ENCODE assay signal across 8 cellular contexts in the genomic region with DNA sequence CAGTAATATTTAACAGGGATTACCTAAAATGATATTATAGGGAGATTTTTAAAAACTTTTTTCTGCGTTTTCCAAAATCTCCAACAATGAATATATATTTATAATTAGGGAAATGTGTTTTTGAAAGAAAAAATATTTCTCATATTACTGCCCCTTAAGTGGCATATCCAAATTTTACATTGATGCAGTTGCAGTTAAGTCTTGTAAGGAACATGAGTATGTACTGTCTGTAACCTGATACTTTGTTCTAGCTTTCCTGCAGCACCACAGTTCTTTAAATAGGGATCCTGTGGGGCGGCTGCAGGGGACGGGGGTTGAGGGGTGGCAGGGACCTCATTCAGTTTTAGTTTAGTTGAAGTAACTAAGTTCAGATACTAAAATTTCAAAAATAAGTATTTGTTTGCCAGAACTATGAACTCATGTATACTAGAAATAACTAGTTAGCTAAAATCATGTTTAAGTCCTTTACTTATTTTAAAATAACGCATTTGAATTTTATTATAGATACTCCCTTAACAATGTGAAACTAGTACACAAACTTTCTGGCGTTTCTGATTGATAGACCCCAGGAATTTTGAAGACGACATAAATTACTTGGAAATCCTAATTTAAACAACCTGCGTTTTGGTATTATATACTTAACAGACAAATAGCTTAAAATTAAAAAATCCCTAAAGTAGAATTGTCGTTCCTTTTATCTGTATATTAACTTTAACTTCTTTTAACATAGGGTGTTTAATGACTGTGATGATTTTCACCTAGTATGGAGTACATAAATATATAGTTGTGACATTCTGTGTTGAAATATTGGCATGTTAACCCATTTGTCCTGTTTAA. TPM values are rescaled to one million over a fixed set of nuclear protein-coding genes. Genes with fewer than 3 reads are reported as not detected.
DNase-seq lines count a peak whose midpoint lies in the region; ATAC-seq, FAIRE-seq and TF ChIP-seq lines count a peak whose summit lies in the region.

No MANE protein-coding gene starts in this region.

- H3K4me3 ChIP-seq in GM08714 (ENCODE audit: low read length) (peak overlapping the region; percentile 85; the same call in 1 of the 2 replicates), GM23338 (peak overlapping the region; percentile 42), body of pancreas (no peak overlapping the region), iPS-20b (ENCODE audit: low read length) (peak overlapping the region; percentile 69), small intestine (ENCODE audit: low read depth in 1 of 2, low read length in 2 of 2) (peak overlapping the region in 1 of 2 donors; percentile 54)

- no peaks in the 10 kb centered on the region for H3F3A ChIP-seq in GM23338 (replicated peaks; ENCODE audit: low read depth)

- H3K4me1 ChIP-seq in GM23338 (ENCODE audit: insufficient read depth) (peaks cover 22% of the 10 kb centered on the region), body of pancreas (peaks cover 33% of the 10 kb centered on the region), iPS-20b (ENCODE audit: insufficient read depth, low read length) (peaks cover 18% of the 10 kb centered on the region; the same call in 1 of the 2 replicates), small intestine (ENCODE audit: control insufficient read depth in 2 of 2, insufficient read depth in 1 of 2, low read depth in 1 of 2, low read length in 1 of 2) (no peaks in the 10 kb centered on the region)

- peak overlapping the region; percentile 69 for H3K4me3 Mint-ChIP-seq in GM23338
- H3K4me3 Mint-ChIP-seq in T-helper 1 cell treated with Interleukin-12 subunit alpha and Interleukin-12 subunit beta and Interleukin-4 antibody, amounts not matched to agents 30 μg/mL and 1 μg/mL, for 36 hours, result peak overlapping the region; percentile 91

- DNase-seq in GM23338 (ENCODE audit: low spot score) (peak; percentile 82), KBM-7 (peak; percentile 74), body of pancreas (peak; percentile 35 to 56 (median 40)), small intestine (no peak), cerebellum (ENCODE audit: low spot score) (no peak)

- peak; percentile 97 for ATAC-seq in GM23338
- peak; percentile 33 for ATAC-seq in body of pancreas

- H4K20me1 ChIP-seq in GM23338 (replicated peaks; ENCODE audit: insufficient read depth), result no peaks in the 10 kb centered on the region

- peak overlapping the region; percentile 64 for H3K27ac ChIP-seq in GM23338 (ENCODE audit: low read depth)
- H3K27ac ChIP-seq in body of pancreas, result peak overlapping the region; percentile 84 to 93 (median 88)
- H3K27ac ChIP-seq in iPS-20b (ENCODE audit: low read length), result peak overlapping the region; percentile 60
- peak overlapping the region; percentile 20 to 89 for H3K27ac ChIP-seq in small intestine (ENCODE audit: low read depth in 1 of 2, low read length in 1 of 2)

- H2AFZ ChIP-seq in GM23338, result no peak overlapping the region

- H3K27me3 ChIP-seq in GM23338 (ENCODE audit: insufficient read depth), result no peaks in the 10 kb centered on the region
- no peaks in the 10 kb centered on the region for H3K27me3 ChIP-seq in body of pancreas
- no peaks in the 10 kb centered on the region for H3K27me3 ChIP-seq in iPS-20b (ENCODE audit: insufficient read depth, low read length)
- H3K27me3 ChIP-seq in small intestine (ENCODE audit: control insufficient read depth in 2 of 2, insufficient read depth in 2 of 2, low read length in 2 of 2), result no peaks in the 10 kb centered on the region

- peak; percentile 73 for FAIRE-seq in small intestine (lab: Jason Lieb, UNC)

- in situ Hi-C loops in KBM-7 (cut with MboI; ENCODE audit: low pct_unique_long_range_greater_than_20kb, low sequenced_read_pairs), result no loop called here

- peak in 1 of 3 donors; percentile 89 for TF ChIP-seq POLR2A in body of pancreas (IDR thresholded peaks at IDR 0.05)

- H3K4me1 Mint-ChIP-seq in GM23338, result peaks cover 22% of the 10 kb centered on the region
- peaks cover 27% of the 10 kb centered on the region for H3K4me1 Mint-ChIP-seq in T-helper 1 cell treated with Interleukin-12 subunit alpha and Interleukin-12 subunit beta and Interleukin-4 antibody, amounts not matched to agents 30 μg/mL and 1 μg/mL, for 36 hours (ENCODE audit: low read depth)

- intact Hi-C loops in body of pancreas (cut with DNase I), result no loop called here

- no peaks in the 10 kb centered on the region for H3K79me2 ChIP-seq in GM23338 (replicated peaks; ENCODE audit: insufficient read depth)

- WGBS in body of pancreas, 2 donors, result 3 to 4% methylated on average over 8 of the region's 8 CpGs
- 5 to 7% (median 6%) methylated on average over 8 of the region's 8 CpGs for WGBS in small intestine, 3 donors

- H3K36me3 ChIP-seq in GM23338 (ENCODE audit: insufficient read depth) (no peaks in the 10 kb centered on the region), body of pancreas (replicated peaks in 1 of 2; ENCODE audit: insufficient read depth in 1 of 2, low read depth in 2 of 2) (no peaks in the 10 kb centered on the region), iPS-20b (ENCODE audit: insufficient read depth, low read depth, low read length) (no peaks in the 10 kb centered on the region), small intestine (ENCODE audit: control insufficient read depth in 2 of 2, insufficient read depth in 2 of 2, low read length in 2 of 2) (no peaks in the 10 kb centered on the region)

- peak overlapping the region; percentile 100 for H3K27ac Mint-ChIP-seq in GM23338
- H3K27ac Mint-ChIP-seq in T-helper 1 cell treated with Interleukin-12 subunit alpha and Interleukin-12 subunit beta and Interleukin-4 antibody, amounts not matched to agents 30 μg/mL and 1 μg/mL, for 36 hours, result peak overlapping the region; percentile 98

- no peaks in the 10 kb centered on the region for H3K36me3 Mint-ChIP-seq in GM23338 (ENCODE audit: low read depth)
- H3K36me3 Mint-ChIP-seq in T-helper 1 cell treated with Interleukin-12 subunit alpha and Interleukin-12 subunit beta and Interleukin-4 antibody, amounts not matched to agents 30 μg/mL and 1 μg/mL, for 36 hours (ENCODE audit: low read depth), result peaks cover 5% of the 10 kb centered on the region

- peaks cover 2% of the 10 kb centered on the region; the same call in 1 of the 3 replicates for H3K9me3 Mint-ChIP-seq in GM23338
- H3K9me3 Mint-ChIP-seq in T-helper 1 cell treated with Interleukin-12 subunit alpha and Interleukin-12 subunit beta and Interleukin-4 antibody, amounts not matched to agents 30 μg/mL and 1 μg/mL, for 36 hours, result no peaks in the 10 kb centered on the region

- H3K4me2 ChIP-seq in GM23338, result peak overlapping the region; percentile 55

- H3K9me2 ChIP-seq in GM23338 (ENCODE audit: insufficient read depth), result no peaks in the 10 kb centered on the region

- H3K9ac ChIP-seq in iPS-20b (ENCODE audit: low read depth, low read length), result peak overlapping the region; percentile 90

- H3K27me3 Mint-ChIP-seq in GM23338 (ENCODE audit: insufficient read depth, low read depth, poor library complexity), result peaks cover 5% of the 10 kb centered on the region
- H3K27me3 Mint-ChIP-seq in T-helper 1 cell treated with Interleukin-12 subunit alpha and Interleukin-12 subunit beta and Interleukin-4 antibody, amounts not matched to agents 30 μg/mL and 1 μg/mL, for 36 hours (ENCODE audit: low read depth), result peaks cover 3% of the 10 kb centered on the region

- H3K9me3 ChIP-seq in body of pancreas, result no peaks in the 10 kb centered on the region
- no peaks in the 10 kb centered on the region for H3K9me3 ChIP-seq in iPS-20b (ENCODE audit: insufficient read depth, low read depth, low read length)
- H3K9me3 ChIP-seq in small intestine (ENCODE audit: control insufficient read depth, low read depth), result no peaks in the 10 kb centered on the region

- no peak for TF ChIP-seq CTCF in GM23338 (conservative IDR thresholded peaks at IDR 0.05; ENCODE audit: low read depth in 2 of 2)
- peak in 1 of 7 experiments; percentile 11 for TF ChIP-seq CTCF in body of pancreas (IDR thresholded peaks at IDR 0.05)

TF ChIP-seq in GM23338, 12 proteins besides CTCF, POLR2A, EP300 and RAD21 (continues in another document):
- TF ChIP-seq, protein P1, sequence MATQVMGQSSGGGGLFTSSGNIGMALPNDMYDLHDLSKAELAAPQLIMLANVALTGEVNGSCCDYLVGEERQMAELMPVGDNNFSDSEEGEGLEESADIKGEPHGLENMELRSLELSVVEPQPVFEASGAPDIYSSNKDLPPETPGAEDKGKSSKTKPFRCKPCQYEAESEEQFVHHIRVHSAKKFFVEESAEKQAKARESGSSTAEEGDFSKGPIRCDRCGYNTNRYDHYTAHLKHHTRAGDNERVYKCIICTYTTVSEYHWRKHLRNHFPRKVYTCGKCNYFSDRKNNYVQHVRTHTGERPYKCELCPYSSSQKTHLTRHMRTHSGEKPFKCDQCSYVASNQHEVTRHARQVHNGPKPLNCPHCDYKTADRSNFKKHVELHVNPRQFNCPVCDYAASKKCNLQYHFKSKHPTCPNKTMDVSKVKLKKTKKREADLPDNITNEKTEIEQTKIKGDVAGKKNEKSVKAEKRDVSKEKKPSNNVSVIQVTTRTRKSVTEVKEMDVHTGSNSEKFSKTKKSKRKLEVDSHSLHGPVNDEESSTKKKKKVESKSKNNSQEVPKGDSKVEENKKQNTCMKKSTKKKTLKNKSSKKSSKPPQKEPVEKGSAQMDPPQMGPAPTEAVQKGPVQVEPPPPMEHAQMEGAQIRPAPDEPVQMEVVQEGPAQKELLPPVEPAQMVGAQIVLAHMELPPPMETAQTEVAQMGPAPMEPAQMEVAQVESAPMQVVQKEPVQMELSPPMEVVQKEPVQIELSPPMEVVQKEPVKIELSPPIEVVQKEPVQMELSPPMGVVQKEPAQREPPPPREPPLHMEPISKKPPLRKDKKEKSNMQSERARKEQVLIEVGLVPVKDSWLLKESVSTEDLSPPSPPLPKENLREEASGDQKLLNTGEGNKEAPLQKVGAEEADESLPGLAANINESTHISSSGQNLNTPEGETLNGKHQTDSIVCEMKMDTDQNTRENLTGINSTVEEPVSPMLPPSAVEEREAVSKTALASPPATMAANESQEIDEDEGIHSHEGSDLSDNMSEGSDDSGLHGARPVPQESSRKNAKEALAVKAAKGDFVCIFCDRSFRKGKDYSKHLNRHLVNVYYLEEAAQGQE (IDR thresholded peaks at IDR 0.05; ENCODE audit: unreplicated experiment), result no peak
- TF ChIP-seq ZNF331 (CRISPR knock-in tag; IDR thresholded peaks at IDR 0.05; ENCODE audit: low read depth), result peak; percentile 66; the same call in 1 of the 2 replicates

RNA-seq across cellular contexts. Expression of gene DNAJB4, which starts 0.6 kb away (rescaled TPM):
- total RNA-seq in GM23338 (2014; rRNA removed; shearing (Covaris generic)), result 12.9 and 14.1 TPM in 2 replicates
- polyA plus RNA-seq in GM23338 (2016; fragmentation: Nextera tagmentation; extraction: Ambion mirVana) (8.2 and 12.4 TPM in 2 replicates), small intestine (10 to 100 TPM in 1 of 3 donors, 1 to 10 TPM in 2; 3.8 to 12.5 (median 4.5) TPM)
- total RNA-seq in body of pancreas (10 to 100 TPM; 20.2 to 24.1 TPM), cerebellum (39.1 TPM)

RNA-seq across cellular contexts. Expression of gene FUBP1, which starts 25.2 kb away (rescaled TPM):
- 308 and 321 TPM in 2 replicates for total RNA-seq in GM23338 (2014; rRNA removed; shearing (Covaris generic))
- polyA plus RNA-seq in GM23338 (2016; fragmentation: Nextera tagmentation; extraction: Ambion mirVana) (194 and 212 TPM in 2 replicates), small intestine (10 to 100 TPM; 21.9 to 49.8 (median 21.9) TPM)
- total RNA-seq in body of pancreas (10 to 100 TPM; 56.7 to 63.8 TPM), cerebellum (395 TPM)

RNA-seq across cellular contexts. Expression of gene GIPC2, which starts 41.7 kb away (rescaled TPM):
- total RNA-seq in GM23338 (2014; rRNA removed; shearing (Covaris generic)), result 1.5 and 2.7 TPM in 2 replicates
- 1.2 and 2.6 TPM in 2 replicates for polyA plus RNA-seq in GM23338 (2016; fragmentation: Nextera tagmentation; extraction: Ambion mirVana)
- 10 to 100 TPM; 19.2 to 20.1 TPM for total RNA-seq in body of pancreas
- polyA plus RNA-seq in small intestine, result 10 to 100 TPM; 30.1 to 62.0 (median 41.9) TPM
- total RNA-seq in cerebellum, result 0.64 TPM

Comparison
In these comparisons a context has a peak if more than half of its experiments do, and no peak if none do; other contexts are left out.
1. H3K4me3 ChIP-seq: peak in GM08714 (single experiment), GM23338 (single experiment) and iPS-20b (single experiment); none in body of pancreas (0 of 2).
2. DNase-seq: peak in GM23338 (single experiment), KBM-7 (single experiment) and body of pancreas (4 of 4); none in small intestine (single experiment) and cerebellum (single experiment).
3. Peak in every context shown above with its lines, with median percentiles within 50 percentile points of each other: H3K27ac ChIP-seq.